In genomic region chr5:56522972-56523371, GRCh38 we compare ENCODE assay signal across 16 cellular contexts.
A peak's percentile ranks its signal among the peaks of the same experiment; 100 is the strongest.
DNase-seq lines count a peak whose midpoint lies in the region; ATAC-seq, FAIRE-seq and TF ChIP-seq lines count a peak whose summit lies in the region.
"Had no signal": no experiment of that assay in that cellular context is flagged by ENCODE, and none has a peak within 500 bp of the region (broad histone marks: within the 10 kb centered on the region; RNA-seq: fewer than 3 reads in every experiment).

No MANE protein-coding gene starts in this region.

- no peaks in the 10 kb centered on the region for H3K9me2 ChIP-seq in Karpas-422 (replicated peaks; ENCODE audit: insufficient read depth, low read length)

- DNase-seq in GOT3 (lab: John Stamatoyannopoulos, UW): peak; percentile 5
- DNase-seq in epidermal melanocyte (ENCODE audit: insufficient read length, low spot score): peak; percentile 31
- DNase-seq in kidney: peak; percentile 72
- no peak for DNase-seq in stimulated activated CD8-positive, alpha-beta memory T cell treated with anti-CD3 and anti-CD28 coated beads, Interleukin-4, amount 100 ng/mL, for 48 hours
- DNase-seq in NCI-H146 (lab: John Stamatoyannopoulos, UW): no peak
- no peak for DNase-seq in Karpas-422
- DNase-seq: effector CD8-positive, alpha-beta T cell; MM.1S; mucosa of descending colon; stimulated activated CD4-positive, alpha-beta T cell treated with anti-CD3 and anti-CD28 coated beads, Interleukin-2, amount 100 ng/mL, for 48 hours; T-cell had no signal

- no peak overlapping the region for H3K4me2 ChIP-seq in Karpas-422 (ENCODE audit: low read depth, low read length, poor library complexity, severe bottlenecking)

- intact Hi-C loops in kidney (cut with DNase I): no loop called here

- H2AFZ ChIP-seq in Karpas-422 (ENCODE audit: low read length): no peak overlapping the region
- H2AFZ ChIP-seq: parathyroid adenoma had no signal

- H3K27ac ChIP-seq in kidney (ENCODE audit: low read depth in 2 of 2, low read length in 2 of 2): peak overlapping the region; percentile 36 to 55
- peak overlapping the region; percentile 69 for H3K27ac ChIP-seq in subcutaneous abdominal adipose tissue (ENCODE audit: low read depth, low read length)
- H3K27ac ChIP-seq in Karpas-422 (ENCODE audit: low read length): no peak overlapping the region
- H3K27ac ChIP-seq: parathyroid adenoma had no signal

- H4K20me1 ChIP-seq in Karpas-422 (ENCODE audit: insufficient read depth, low read depth, low read length): no peaks in the 10 kb centered on the region

- H3K9me3 ChIP-seq in kidney (ENCODE audit: control insufficient read depth in 1 of 2, low read length in 2 of 2) (no peaks in the 10 kb centered on the region), subcutaneous abdominal adipose tissue (ENCODE audit: control insufficient read depth in 5 of 5, low read length in 5 of 5) (no peaks in the 10 kb centered on the region), Karpas-422 (ENCODE audit: low read length) (no peaks in the 10 kb centered on the region)
- H3K9me3 ChIP-seq: ascending aorta, mucosa of descending colon had no signal

- H3K36me3 ChIP-seq in kidney (ENCODE audit: control insufficient read depth in 1 of 2, insufficient read depth in 2 of 2, low read length in 2 of 2) (no peaks in the 10 kb centered on the region), subcutaneous abdominal adipose tissue (ENCODE audit: control insufficient read depth in 5 of 5, insufficient read depth in 5 of 5, low read length in 5 of 5) (no peaks in the 10 kb centered on the region), Karpas-422 (ENCODE audit: insufficient read depth, low read length) (no peaks in the 10 kb centered on the region)
- H3K36me3 ChIP-seq: ascending aorta had no signal

- no peaks in the 10 kb centered on the region for H3K79me2 ChIP-seq in Karpas-422 (ENCODE audit: low read length)
- H3K79me2 ChIP-seq: parathyroid adenoma had no signal

- H3K4me3 ChIP-seq in kidney (ENCODE audit: low read length in 2 of 2) (no peak overlapping the region), subcutaneous abdominal adipose tissue (ENCODE audit: low read depth in 1 of 5, low read length in 5 of 5) (no peak overlapping the region), Karpas-422 (ENCODE audit: low read length) (no peak overlapping the region)
- H3K4me3 ChIP-seq: ascending aorta, mucosa of descending colon had no signal

- no peak for TF ChIP-seq CTCF in kidney (IDR thresholded peaks at IDR 0.05; ENCODE audit: borderline replicate concordance, extremely low read depth, insufficient read depth)

- H3K27me3 ChIP-seq in subcutaneous abdominal adipose tissue (ENCODE audit: control insufficient read depth in 5 of 5, insufficient read depth in 4 of 5, low read length in 5 of 5) (no peaks in the 10 kb centered on the region), Karpas-422 (ENCODE audit: low read length) (no peaks in the 10 kb centered on the region)
- H3K27me3 ChIP-seq: ascending aorta had no signal

- no peak for ATAC-seq in HG03439 (IDR thresholded peaks at IDR 0.05; ENCODE audit: unreplicated experiment)
- ATAC-seq: mucosa of descending colon; stimulated activated effector memory CD8-positive, alpha-beta T cell treated with anti-CD3 and anti-CD28 coated beads, Interleukin-12 subunit alpha, Interleukin-12 subunit beta, amount 100 ng/mL, for 72 hours; T-cell had no signal

- H3K4me1 ChIP-seq in kidney (ENCODE audit: control insufficient read depth in 1 of 2, insufficient read depth in 1 of 2, low read depth in 1 of 2, low read length in 2 of 2) (peaks cover 10 to 13% of the 10 kb centered on the region in 2 donors), subcutaneous abdominal adipose tissue (ENCODE audit: control insufficient read depth in 5 of 5, insufficient read depth in 5 of 5, low read length in 5 of 5) (peaks cover 8 to 45% (median 32%) of the 10 kb centered on the region in 5 donors), Karpas-422 (ENCODE audit: low read length) (no peaks in the 10 kb centered on the region)

- H3K9ac ChIP-seq in kidney (ENCODE audit: low read length in 2 of 2) (no peak overlapping the region), subcutaneous abdominal adipose tissue (ENCODE audit: low read length in 5 of 5) (no peak overlapping the region), Karpas-422 (ENCODE audit: low read length) (no peak overlapping the region)
- H3K9ac ChIP-seq: parathyroid adenoma had no signal

- FAIRE-seq in kidney (lab: Jason Lieb, UNC): peak; percentile 81

Comparison
In these comparisons a context has a peak if more than half of its experiments do, and no peak if none do; other contexts are left out.
1. DNase-seq: peak in GOT3 (single experiment), epidermal melanocyte (single experiment) and kidney (single experiment); none in stimulated activated CD8-positive, alpha-beta memory T cell treated with anti-CD3 and anti-CD28 coated beads, Interleukin-4, amount 100 ng/mL, for 48 hours (single experiment), NCI-H146 (single experiment) and Karpas-422 (single experiment).